In genomic region chr11:11987503-11988022, GRCh38 we compare ENCODE assay signal across 10 cellular contexts. TPM values are rescaled to one million over a fixed set of nuclear protein-coding genes. Genes with fewer than 3 reads are reported as not detected.
DNase-seq lines count a peak whose midpoint lies in the region; ATAC-seq, FAIRE-seq and TF ChIP-seq lines count a peak whose summit lies in the region.
"Had no signal": no experiment of that assay in that cellular context is flagged by ENCODE, and none has a peak within 500 bp of the region (broad histone marks: within the 10 kb centered on the region; RNA-seq: fewer than 3 reads in every experiment).

No MANE protein-coding gene starts in this region.

- CTCF ChIA-PET in activated naive CD4-positive, alpha-beta T cell treated with anti-CD3 and anti-CD28 coated beads for 36 hours (lab: Charles Lee), result no interaction called here

- intact Hi-C loops in esophagus muscularis mucosa (cut with DNase I), result no loop called here
- intact Hi-C loops in stomach (cut with DNase I; ENCODE audit: low total_unique reads), result no loop called here
- intact Hi-C loops in activated naive CD4-positive, alpha-beta T cell treated with anti-CD3 and anti-CD28 coated beads for 36 hours (cut with micrococcal nuclease), result no loop called here

- 94% methylated on average over 1 of the region's 1 CpG for WGBS in esophagus muscularis mucosa
- WGBS in stomach, 5 donors, result 36 to 78% (median 71%) methylated on average over 1 of the region's 1 CpG

- no peaks in the 10 kb centered on the region for H3K9me3 Mint-ChIP-seq in activated naive CD4-positive, alpha-beta T cell treated with anti-CD3 and anti-CD28 coated beads for 36 hours

- no peak for ATAC-seq in HG03354 (IDR thresholded peaks at IDR 0.05; ENCODE audit: poor library complexity, severe bottlenecking, unreplicated experiment)

- peak in 1 of 3 experiments; percentile 31 for TF ChIP-seq CTCF in esophagus muscularis mucosa (IDR thresholded peaks at IDR 0.05)
- peak in 2 of 7 experiments; percentile 24 to 33 for TF ChIP-seq CTCF in stomach (IDR thresholded peaks at IDR 0.05)

- H3K4me1 ChIP-seq in esophagus muscularis mucosa (peaks cover 28 to 59% (median 43%) of the 10 kb centered on the region in 4 donors), stomach (peaks cover 3 to 43% (median 35%) of the 10 kb centered on the region in 4 donors)

- H3K27me3 ChIP-seq in esophagus muscularis mucosa (no peaks in the 10 kb centered on the region), stomach (no peaks in the 10 kb centered on the region)

- no peak overlapping the region for H3K27ac Mint-ChIP-seq in activated naive CD4-positive, alpha-beta T cell treated with anti-CD3 and anti-CD28 coated beads for 36 hours

- H3K27me3 Mint-ChIP-seq in activated naive CD4-positive, alpha-beta T cell treated with anti-CD3 and anti-CD28 coated beads for 36 hours (ENCODE audit: low read depth), result no peaks in the 10 kb centered on the region

- H3K27ac ChIP-seq in esophagus muscularis mucosa (replicated peaks in 1 of 4) (peak overlapping the region; percentile 4 to 51 (median 46)), stomach (peak overlapping the region in 4 of 5 donors; percentile 5 to 62 (median 42))

- no peak for FAIRE-seq in RCC 7860 (lab: Jason Lieb, UNC)

- H3K36me3 Mint-ChIP-seq in activated naive CD4-positive, alpha-beta T cell treated with anti-CD3 and anti-CD28 coated beads for 36 hours (ENCODE audit: low read depth), result no peaks in the 10 kb centered on the region

- no peaks in the 10 kb centered on the region for H3K9me3 ChIP-seq in esophagus muscularis mucosa
- no peaks in the 10 kb centered on the region for H3K9me3 ChIP-seq in stomach

- H3K4me1 Mint-ChIP-seq in activated naive CD4-positive, alpha-beta T cell treated with anti-CD3 and anti-CD28 coated beads for 36 hours (ENCODE audit: low read depth), result peaks cover 2% of the 10 kb centered on the region

- no peak overlapping the region for H3K4me3 Mint-ChIP-seq in activated naive CD4-positive, alpha-beta T cell treated with anti-CD3 and anti-CD28 coated beads for 36 hours

- H3K4me3 ChIP-seq in esophagus muscularis mucosa, result no peak overlapping the region
- no peak overlapping the region for H3K4me3 ChIP-seq in stomach

- TF ChIP-seq POLR2A in esophagus muscularis mucosa (IDR thresholded peaks at IDR 0.05; ENCODE audit: low read depth) (no peak), stomach (IDR thresholded peaks at IDR 0.05) (no peak)

- no peak for TF ChIP-seq EP300 in esophagus muscularis mucosa (IDR thresholded peaks at IDR 0.05)
- no peak for TF ChIP-seq EP300 in stomach (IDR thresholded peaks at IDR 0.05)

- peak; percentile 54 for DNase-seq in activated CD8-positive, alpha-beta memory T cell treated with anti-CD3 and anti-CD28 coated beads for 24 hours
- no peak for DNase-seq in activated CD8-positive, alpha-beta memory T cell treated with anti-CD3 and anti-CD28 coated beads, Interleukin-2, amount 50 U/mL, for 4 hours
- DNase-seq in RCC 7860 (ENCODE audit: low spot score) (peak; percentile 35), esophagus muscularis mucosa (ENCODE audit: extremely low spot score) (no peak), stomach (peak; percentile 25)
- DNase-seq in stimulated activated CD4-positive, alpha-beta T cell treated with anti-CD3 and anti-CD28 coated beads, Interleukin-12 subunit alpha, Interleukin-12 subunit beta, amount 100 ng/mL, for 4 hours, result no peak
- DNase-seq in activated naive CD4-positive, alpha-beta T cell treated with anti-CD3 and anti-CD28 coated beads for 36 hours, result no peak
- DNase-seq: activated CD4-positive, alpha-beta T cell treated with anti-CD3 and anti-CD28 coated beads for 48 hours; NCI-H1694 had no signal

- H3K36me3 ChIP-seq in esophagus muscularis mucosa, result no peaks in the 10 kb centered on the region
- H3K36me3 ChIP-seq in stomach, result no peaks in the 10 kb centered on the region

RNA-seq across cellular contexts. Expression of gene DKK3, which starts 20.9 kb away (rescaled TPM):
- 100 to 1,000 TPM in 2 of 4 donors, 10 to 100 TPM in 2; 94.3 to 191 (median 127) TPM for total RNA-seq in esophagus muscularis mucosa
- 10 to 100 TPM; 35.0 to 63.8 (median 54.7) TPM for total RNA-seq in stomach
- polyA plus RNA-seq in stomach, result 10 to 100 TPM; 21.8 to 36.7 (median 29.6) TPM
- not detected for total RNA-seq in activated naive CD4-positive, alpha-beta T cell treated with anti-CD3 and anti-CD28 coated beads for 36 hours

Comparison
In these comparisons a context has a peak if more than half of its experiments do, and no peak if none do; other contexts are left out.
1. DNase-seq: peak in activated CD8-positive, alpha-beta memory T cell treated with anti-CD3 and anti-CD28 coated beads for 24 hours (single experiment), RCC 7860 (single experiment) and stomach (single experiment); none in activated CD8-positive, alpha-beta memory T cell treated with anti-CD3 and anti-CD28 coated beads, Interleukin-2, amount 50 U/mL, for 4 hours (single experiment), esophagus muscularis mucosa (single experiment), stimulated activated CD4-positive, alpha-beta T cell treated with anti-CD3 and anti-CD28 coated beads, Interleukin-12 subunit alpha, Interleukin-12 subunit beta, amount 100 ng/mL, for 4 hours (single experiment) and activated naive CD4-positive, alpha-beta T cell treated with anti-CD3 and anti-CD28 coated beads for 36 hours (single experiment).
2. RNA of gene DKK3, which starts 20.9 kb away (total RNA-seq): 94.3 to 191 TPM in esophagus muscularis mucosa and 35.0 to 63.8 TPM in stomach; not detected in activated naive CD4-positive, alpha-beta T cell treated with anti-CD3 and anti-CD28 coated beads for 36 hours; every median in the first group is over 10 times any median in the second.